ENCODE assay signal across 10 cellular contexts in the genomic region with DNA sequence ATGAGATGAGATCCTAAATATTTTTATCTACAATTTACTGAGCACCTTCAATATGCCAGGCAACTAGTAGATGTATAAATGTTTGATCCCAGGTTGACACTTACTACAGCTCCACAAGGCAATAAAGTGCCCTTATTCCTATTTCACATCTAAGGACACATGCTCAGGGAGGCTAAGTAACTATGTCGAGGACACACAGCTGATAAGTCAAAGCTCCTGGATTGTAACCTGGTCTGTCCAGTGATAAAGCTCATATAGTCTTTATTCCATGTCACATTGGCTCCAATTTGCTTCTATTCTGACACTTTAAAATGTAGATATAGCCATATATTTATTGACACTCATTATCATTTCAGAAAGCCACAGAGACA.
"Had no signal": no experiment of that assay in that cellular context is flagged by ENCODE, and none has a peak within 500 bp of the region (broad histone marks: within the 10 kb centered on the region; RNA-seq: fewer than 3 reads in every experiment).

No MANE protein-coding gene starts in this region.

- H3K4me3 ChIP-seq: neural progenitor cell, pancreas had no signal

- H3K9me3 ChIP-seq: pancreas had no signal

- ATAC-seq: activated CD8-positive, alpha-beta T cell treated with anti-CD3 and anti-CD28 coated beads for 36 hours had no signal

- DNase-seq: activated CD8-positive, alpha-beta memory T cell treated with anti-CD3 and anti-CD28 coated beads, Interleukin-2, amount 50 U/mL, for 48 hours; activated CD8-positive, alpha-beta T cell treated with anti-CD3 and anti-CD28 coated beads for 36 hours; activated naive CD4-positive, alpha-beta T cell treated with anti-CD3 and anti-CD28 coated beads, Interleukin-2, amount 10 ng/mL, durations not matched to agents 7 days and 5 days; head of caudate nucleus; pancreas; stimulated activated CD4-positive, alpha-beta T cell treated with anti-CD3 and anti-CD28 coated beads, Interleukin-4, amount 100 ng/mL, for 24 hours; T-helper 9 cell had no signal

- H3K4me1 ChIP-seq: foreskin keratinocyte, neural progenitor cell had no signal

- H3K27ac ChIP-seq: brain microvascular endothelial cell, foreskin keratinocyte, neural progenitor cell, pancreas had no signal

- H3K36me3 ChIP-seq: brain microvascular endothelial cell, neural progenitor cell, pancreas had no signal

- H3K27me3 ChIP-seq: brain microvascular endothelial cell, foreskin keratinocyte, neural progenitor cell, pancreas had no signal
